ENCODE assay signal across 7 cellular contexts in genomic region chr15:101967364-101967763, GRCh38.
DNase-seq lines count a peak whose midpoint lies in the region; ATAC-seq, FAIRE-seq and TF ChIP-seq lines count a peak whose summit lies in the region.
"Not testable (repeated sequence)": the region's sequence is repeated elsewhere in the genome, so short reads cannot be mapped to it uniquely, and the experiment has no call there.

No MANE protein-coding gene starts in this region.

- not testable (repeated sequence) for BruUV-seq in K562 (replicated peaks; lab: Mats Ljungman, UMichigan)

- in situ Hi-C loops in K562 (cut with MboI): not testable (repeated sequence)

- not testable (repeated sequence) for TF ChIP-seq EP300 in K562 (IDR thresholded peaks at IDR 0.05; ENCODE audit: low read length); stomach (IDR thresholded peaks at IDR 0.05)

- not testable (repeated sequence) for H3K9me1 ChIP-seq in K562 (ENCODE audit: control insufficient read depth, insufficient read depth, low read length)

- 60% methylated on average over 3 of the region's 5 CpGs for WGBS in K562 (ENCODE audit: insufficient coverage, low coverage, missing lambda C conversion rate)
- WGBS in right lobe of liver (ENCODE audit: insufficient coverage, low coverage, low lambda C conversion rate, missing lambda C conversion rate): 80% methylated on average over 3 of the region's 5 CpGs
- 52 to 96% (median 80%) methylated on average over 1 to 3 of the region's 5 CpGs for WGBS in stomach, 5 donors

- not testable (repeated sequence) for H3K4me2 ChIP-seq in K562 (ENCODE audit: insufficient read depth, low read length)

- H3K27ac ChIP-seq in K562 (ENCODE audit: extremely low read depth, low read depth, low read length); right lobe of liver; stomach; uterus: not testable (repeated sequence)

- H3K36me3 ChIP-seq in MG63; K562 (ENCODE audit: control insufficient read depth, insufficient read depth, low read length); right lobe of liver; stomach; uterus: not testable (repeated sequence)

- not testable (repeated sequence) for TF ChIP-seq CTCF in K562 (IDR thresholded peaks at IDR 0.05 in 2 of 3, conservative IDR thresholded peaks at IDR 0.05 in 1 of 3; ENCODE audit: insufficient read depth in 2 of 3, low read depth in 1 of 3, low read length in 3 of 3); right lobe of liver (IDR thresholded peaks at IDR 0.05); stomach (IDR thresholded peaks at IDR 0.05); uterus (IDR thresholded peaks at IDR 0.05)

- CTCF ChIA-PET in K562 (lab: Yijun Ruan, JAX; ENCODE audit: low intra/inter-chr PET ratio): not testable (repeated sequence)

- H4K20me1 ChIP-seq in K562 (replicated peaks; ENCODE audit: control insufficient read depth, insufficient read depth, low read length): not testable (repeated sequence)

- H2AFZ ChIP-seq in K562 (ENCODE audit: low read depth, low read length): not testable (repeated sequence)

- not testable (repeated sequence) for H3K4me3 ChIP-seq in MG63, K562, right lobe of liver, stomach, uterus

- not testable (repeated sequence) for H3K9ac ChIP-seq in K562 (ENCODE audit: insufficient read depth in 1 of 2, low read depth in 2 of 2, low read length in 2 of 2)

- H3K4me1 ChIP-seq in K562 (replicated peaks in 1 of 2; ENCODE audit: control insufficient read depth in 2 of 2, insufficient read depth in 2 of 2, low read length in 2 of 2); right lobe of liver; uterus: not testable (repeated sequence)
- H3K4me1 ChIP-seq in stomach: peaks cover 0 to 25% (median 13%) of the 10 kb centered on the region in 4 donors

- not testable (repeated sequence) for FAIRE-seq in K562 (lab: Jason Lieb, UNC)

- intact Hi-C loops in K562 (cut with micrococcal nuclease); Right ventricle myocardium superior (cut with DNase I); right lobe of liver (cut with DNase I); posterior vena cava (cut with DNase I); stomach (cut with DNase I; ENCODE audit: low total_unique reads); uterus (cut with DNase I; ENCODE audit: low total_unique reads): not testable (repeated sequence)

- not testable (repeated sequence) for TF ChIP-seq RAD21 in K562 (CRISPR knock-in tag; conservative IDR thresholded peaks at IDR 0.05 in 1 of 2, IDR thresholded peaks at IDR 0.05 in 1 of 2)

- H3K27me3 ChIP-seq in MG63; K562 (ENCODE audit: control insufficient read depth in 2 of 2, insufficient read depth in 2 of 2, low read length in 2 of 2); right lobe of liver; stomach; uterus: not testable (repeated sequence)

- peaks cover 11% of the 10 kb centered on the region for H3K79me2 ChIP-seq in K562 (ENCODE audit: control insufficient read depth, insufficient read depth, low read length)

- POLR2A ChIA-PET in K562 (lab: Yijun Ruan, JAX): not testable (repeated sequence)

- TF ChIP-seq POLR2A in K562 (conservative IDR thresholded peaks at IDR 0.05); right lobe of liver (IDR thresholded peaks at IDR 0.05); stomach (IDR thresholded peaks at IDR 0.05); uterus (IDR thresholded peaks at IDR 0.05): not testable (repeated sequence)

- H3K9me3 ChIP-seq in MG63; K562 (replicated peaks; ENCODE audit: control insufficient read depth, insufficient read depth, low read depth, low read length); right lobe of liver; stomach; uterus: not testable (repeated sequence)

- not testable (repeated sequence) for ATAC-seq in K562; Right ventricle myocardium superior (ENCODE audit: poor library complexity); right lobe of liver

- peak; percentile 1 for DNase-seq in MG63
- DNase-seq in K562 (ENCODE audit: extremely low read depth in 1 of 4, low spot score in 3 of 4): not testable (repeated sequence)
- DNase-seq in Right ventricle myocardium superior: peak; percentile 24
- peak; percentile 17 to 49 (median 43) for DNase-seq in right lobe of liver
- peak; percentile 80 for DNase-seq in posterior vena cava (ENCODE audit: low spot score)
- peak; percentile 25 for DNase-seq in stomach
- peak; percentile 13 to 16 for DNase-seq in uterus

TF ChIP-seq in K562, 482 proteins besides CTCF, POLR2A, EP300 and RAD21:
- peak; percentile 11; the same call in 1 of the 2 replicates for TF ChIP-seq NFIC (IDR thresholded peaks at IDR 0.05)
